9 cellular contexts compared by ENCODE assay signal in genomic region chr3:25448750-25449684, GRCh38. TPM values are rescaled to one million over a fixed set of nuclear protein-coding genes. Genes with fewer than 3 reads are reported as not detected.
A peak's percentile ranks its signal among the peaks of the same experiment; 100 is the strongest.
DNase-seq lines count a peak whose midpoint lies in the region; ATAC-seq and TF ChIP-seq lines count a peak whose summit lies in the region.
"Had no signal": no experiment of that assay in that cellular context is flagged by ENCODE, and none has a peak within 500 bp of the region (broad histone marks: within the 10 kb centered on the region; RNA-seq: fewer than 3 reads in every experiment).

No MANE protein-coding gene starts in this region.

- WGBS in trophoblast cell (ENCODE audit: extremely low coverage, insufficient coverage, insufficient read length), result no CpG with 5 or more reads among the region's 11 CpGs

- no peak overlapping the region for H3K4me2 ChIP-seq in trophoblast cell (ENCODE audit: low read length)

- H2BK5ac ChIP-seq in trophoblast cell (ENCODE audit: low read depth, low read length, poor library complexity), result peak overlapping the region; percentile 5

- peak; percentile 39 for ATAC-seq in foreskin keratinocyte
- no peak for ATAC-seq in HG02798 (IDR thresholded peaks at IDR 0.05; ENCODE audit: poor library complexity, unreplicated experiment)
- no peak for ATAC-seq in HG03108 (IDR thresholded peaks at IDR 0.05; ENCODE audit: unreplicated experiment)

- DNase-seq in Calu3 (peak; percentile 71), OCI-M1 (lab: John Stamatoyannopoulos, UW) (peak; percentile 12), foreskin keratinocyte (no peak), trophoblast cell (no peak), KBM-7 (no peak), T-helper 2 cell (no peak)

- peak overlapping the region; percentile 1 for H4K8ac ChIP-seq in trophoblast cell (ENCODE audit: low read depth, low read length)

- H2AK5ac ChIP-seq in trophoblast cell (ENCODE audit: low read length), result no peak overlapping the region

- no peak overlapping the region for H4K12ac ChIP-seq in trophoblast cell (ENCODE audit: low read depth, low read length)

- H3K4me3 Mint-ChIP-seq in Calu3 (ENCODE audit: low read depth, unreplicated experiment), result no peak overlapping the region

- H3K14ac ChIP-seq in trophoblast cell (ENCODE audit: low read length), result peak overlapping the region; percentile 43

- H3K27ac Mint-ChIP-seq in Calu3 (ENCODE audit: unreplicated experiment), result no peak overlapping the region

- H3K36me3 Mint-ChIP-seq in Calu3 (ENCODE audit: insufficient read depth, unreplicated experiment), result peaks cover 5% of the 10 kb centered on the region

- intact Hi-C loops in Calu3 (cut with micrococcal nuclease; ENCODE audit: unreplicated experiment), result no loop called here

- no TSS peak for BruUV-seq in Calu3 (replicated peaks; lab: Mats Ljungman, UMichigan)

- no peaks in the 10 kb centered on the region for H3K36me3 ChIP-seq in trophoblast cell (ENCODE audit: control insufficient read depth in 1 of 2, insufficient read depth in 2 of 2, low read length in 2 of 2)

- H3K4me3 ChIP-seq in trophoblast cell (ENCODE audit: low read depth, low read length), result no peak overlapping the region

- H3K4me1 ChIP-seq in foreskin keratinocyte, result no peaks in the 10 kb centered on the region
- H3K4me1 ChIP-seq in trophoblast cell (ENCODE audit: control insufficient read depth in 1 of 2, insufficient read depth in 2 of 2, low read length in 2 of 2), result peaks cover 4 to 20% of the 10 kb centered on the region in 2 experiments

- no peaks in the 10 kb centered on the region for H3K79me2 ChIP-seq in trophoblast cell (ENCODE audit: control insufficient read depth, insufficient read depth, low read length, poor library complexity)

- in situ Hi-C loops in KBM-7 (cut with MboI; ENCODE audit: low pct_unique_long_range_greater_than_20kb, low sequenced_read_pairs), result no loop called here

- H3K9me3 Mint-ChIP-seq in Calu3 (ENCODE audit: low read depth, unreplicated experiment), result no peaks in the 10 kb centered on the region

- no peaks in the 10 kb centered on the region for H3K27me3 Mint-ChIP-seq in Calu3 (ENCODE audit: unreplicated experiment)

- H2BK120ac ChIP-seq in trophoblast cell (ENCODE audit: insufficient read depth, low read length, poor library complexity), result peak overlapping the region; percentile 2

- TF ChIP-seq CTCF in Calu3 (IDR thresholded peaks at IDR 0.05; ENCODE audit: unreplicated experiment), result no peak
- TF ChIP-seq CTCF in foreskin keratinocyte (conservative IDR thresholded peaks at IDR 0.05), result no peak

- no peaks in the 10 kb centered on the region for H3K9me3 ChIP-seq in trophoblast cell (ENCODE audit: insufficient read depth, low read depth, low read length)

- CTCF ChIA-PET in Calu3 (lab: Charles Lee), result interaction anchor here (0.6 to 1.0 kb wide), 3 partner anchors 9 to 479 kb away, joined by 3 to 5 read pairs (median 4); no protein-coding TSS in a partner anchor

- peak overlapping the region; percentile 51 for H3K18ac ChIP-seq in trophoblast cell (ENCODE audit: low read length)

- H3K23ac ChIP-seq in trophoblast cell (ENCODE audit: low read length), result no peak overlapping the region

- H3K79me1 ChIP-seq in trophoblast cell (ENCODE audit: low read length), result peaks cover 24% of the 10 kb centered on the region

- peak overlapping the region; percentile 0 for H2AFZ ChIP-seq in trophoblast cell (ENCODE audit: insufficient read depth, low read length, poor library complexity)

- no peak overlapping the region for H3K27ac ChIP-seq in foreskin keratinocyte
- peak overlapping the region; percentile 54 for H3K27ac ChIP-seq in trophoblast cell (ENCODE audit: low read depth, low read length)
- H3K27ac ChIP-seq: epithelial cell of prostate had no signal

- H3K4ac ChIP-seq in trophoblast cell (ENCODE audit: low read depth, low read length), result peak overlapping the region; percentile 33

- no peak overlapping the region for H3K9ac ChIP-seq in trophoblast cell (ENCODE audit: low read length)

- peaks cover 43% of the 10 kb centered on the region for H3K4me1 Mint-ChIP-seq in Calu3 (ENCODE audit: low read depth, unreplicated experiment)

- peak overlapping the region; percentile 16 for H4K91ac ChIP-seq in trophoblast cell (ENCODE audit: low read depth, low read length)

- peak overlapping the region; percentile 6 for H2BK12ac ChIP-seq in trophoblast cell (ENCODE audit: low read length)

- no peaks in the 10 kb centered on the region for H3K27me3 ChIP-seq in foreskin keratinocyte
- no peaks in the 10 kb centered on the region for H3K27me3 ChIP-seq in trophoblast cell (ENCODE audit: insufficient read depth, low read length)

RNA-seq across cellular contexts. Expression of gene RARB, which starts 21.0 kb away (rescaled TPM):
- total RNA-seq in Calu3 (2022), result 29.8 and 31.3 TPM in 2 replicates
- not detected in 2 replicates for total RNA-seq in foreskin keratinocyte
- polyA plus RNA-seq in foreskin keratinocyte, result not detected in 2 replicates
- 7.2 and 7.4 TPM in 2 replicates for polyA plus RNA-seq in trophoblast cell (2013)

Comparison
In these comparisons a context has a peak if more than half of its experiments do, and no peak if none do; other contexts are left out.
1. DNase-seq: peak in Calu3 (single experiment) and OCI-M1 (single experiment); none in foreskin keratinocyte (0 of 2), trophoblast cell (0 of 2), KBM-7 (single experiment) and T-helper 2 cell (0 of 5).
2. RNA of gene RARB, which starts 21.0 kb away (total RNA-seq): 29.8 to 31.3 TPM in Calu3; not detected in foreskin keratinocyte; every median in the first group is over 10 times any median in the second.